ENCODE assay signal across 1 cellular context in the genomic region with DNA sequence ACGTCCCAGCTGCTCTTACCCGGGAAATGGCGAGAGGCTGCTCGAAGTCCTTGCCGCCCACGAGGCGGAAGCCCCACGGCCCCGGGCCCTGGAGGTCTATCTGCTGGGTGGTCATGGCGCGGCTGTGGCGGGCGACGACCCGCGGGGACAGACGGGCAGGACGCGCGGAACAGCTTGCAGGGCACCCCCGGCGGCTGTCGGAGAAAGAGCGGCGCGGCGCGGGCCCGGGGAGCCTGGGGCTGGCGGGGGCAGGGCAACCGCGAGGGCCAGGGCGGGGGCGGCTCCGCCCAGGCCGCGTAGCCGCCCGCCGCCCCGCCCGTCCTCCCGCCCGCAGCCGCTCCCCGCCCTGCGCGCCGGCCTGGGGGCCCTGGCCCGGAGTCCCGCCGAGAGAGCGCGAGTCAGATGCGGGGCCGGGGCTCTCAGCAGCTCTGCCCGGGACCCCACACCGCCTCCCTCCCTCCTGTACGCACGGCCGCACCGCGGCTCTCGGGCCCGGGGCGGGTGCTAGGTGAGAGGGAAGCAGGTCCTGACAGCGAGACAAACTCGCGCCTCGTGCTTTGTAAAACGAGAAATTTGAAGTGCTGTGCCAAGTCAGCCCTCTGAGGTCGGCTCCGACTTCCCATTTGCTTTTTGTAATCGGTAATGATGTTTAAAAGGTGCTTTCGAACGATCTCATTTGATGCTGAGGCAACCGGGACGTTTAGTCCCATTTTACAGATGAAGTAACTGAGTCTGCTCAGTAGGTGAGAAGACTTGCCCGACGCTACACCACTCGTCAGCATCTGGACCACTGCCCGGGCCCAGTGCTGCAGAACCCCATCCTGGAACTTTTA.
TF ChIP-seq lines count a peak whose summit lies in the region.

Gene PDLIM1 (minus strand): TSS at position 203 of the 833 bp plus-strand sequence. CDS start 88 bp downstream, at position 115.

TF ChIP-seq in K562, 482 proteins besides CTCF, POLR2A, EP300 and RAD21 (continued from another document and continues in another):
- peak; percentile 56 for TF ChIP-seq FIP1L1 (IDR thresholded peaks at IDR 0.05; ENCODE audit: low read depth, low read length, poor library complexity, severe bottlenecking)
- TF ChIP-seq, protein P1, sequence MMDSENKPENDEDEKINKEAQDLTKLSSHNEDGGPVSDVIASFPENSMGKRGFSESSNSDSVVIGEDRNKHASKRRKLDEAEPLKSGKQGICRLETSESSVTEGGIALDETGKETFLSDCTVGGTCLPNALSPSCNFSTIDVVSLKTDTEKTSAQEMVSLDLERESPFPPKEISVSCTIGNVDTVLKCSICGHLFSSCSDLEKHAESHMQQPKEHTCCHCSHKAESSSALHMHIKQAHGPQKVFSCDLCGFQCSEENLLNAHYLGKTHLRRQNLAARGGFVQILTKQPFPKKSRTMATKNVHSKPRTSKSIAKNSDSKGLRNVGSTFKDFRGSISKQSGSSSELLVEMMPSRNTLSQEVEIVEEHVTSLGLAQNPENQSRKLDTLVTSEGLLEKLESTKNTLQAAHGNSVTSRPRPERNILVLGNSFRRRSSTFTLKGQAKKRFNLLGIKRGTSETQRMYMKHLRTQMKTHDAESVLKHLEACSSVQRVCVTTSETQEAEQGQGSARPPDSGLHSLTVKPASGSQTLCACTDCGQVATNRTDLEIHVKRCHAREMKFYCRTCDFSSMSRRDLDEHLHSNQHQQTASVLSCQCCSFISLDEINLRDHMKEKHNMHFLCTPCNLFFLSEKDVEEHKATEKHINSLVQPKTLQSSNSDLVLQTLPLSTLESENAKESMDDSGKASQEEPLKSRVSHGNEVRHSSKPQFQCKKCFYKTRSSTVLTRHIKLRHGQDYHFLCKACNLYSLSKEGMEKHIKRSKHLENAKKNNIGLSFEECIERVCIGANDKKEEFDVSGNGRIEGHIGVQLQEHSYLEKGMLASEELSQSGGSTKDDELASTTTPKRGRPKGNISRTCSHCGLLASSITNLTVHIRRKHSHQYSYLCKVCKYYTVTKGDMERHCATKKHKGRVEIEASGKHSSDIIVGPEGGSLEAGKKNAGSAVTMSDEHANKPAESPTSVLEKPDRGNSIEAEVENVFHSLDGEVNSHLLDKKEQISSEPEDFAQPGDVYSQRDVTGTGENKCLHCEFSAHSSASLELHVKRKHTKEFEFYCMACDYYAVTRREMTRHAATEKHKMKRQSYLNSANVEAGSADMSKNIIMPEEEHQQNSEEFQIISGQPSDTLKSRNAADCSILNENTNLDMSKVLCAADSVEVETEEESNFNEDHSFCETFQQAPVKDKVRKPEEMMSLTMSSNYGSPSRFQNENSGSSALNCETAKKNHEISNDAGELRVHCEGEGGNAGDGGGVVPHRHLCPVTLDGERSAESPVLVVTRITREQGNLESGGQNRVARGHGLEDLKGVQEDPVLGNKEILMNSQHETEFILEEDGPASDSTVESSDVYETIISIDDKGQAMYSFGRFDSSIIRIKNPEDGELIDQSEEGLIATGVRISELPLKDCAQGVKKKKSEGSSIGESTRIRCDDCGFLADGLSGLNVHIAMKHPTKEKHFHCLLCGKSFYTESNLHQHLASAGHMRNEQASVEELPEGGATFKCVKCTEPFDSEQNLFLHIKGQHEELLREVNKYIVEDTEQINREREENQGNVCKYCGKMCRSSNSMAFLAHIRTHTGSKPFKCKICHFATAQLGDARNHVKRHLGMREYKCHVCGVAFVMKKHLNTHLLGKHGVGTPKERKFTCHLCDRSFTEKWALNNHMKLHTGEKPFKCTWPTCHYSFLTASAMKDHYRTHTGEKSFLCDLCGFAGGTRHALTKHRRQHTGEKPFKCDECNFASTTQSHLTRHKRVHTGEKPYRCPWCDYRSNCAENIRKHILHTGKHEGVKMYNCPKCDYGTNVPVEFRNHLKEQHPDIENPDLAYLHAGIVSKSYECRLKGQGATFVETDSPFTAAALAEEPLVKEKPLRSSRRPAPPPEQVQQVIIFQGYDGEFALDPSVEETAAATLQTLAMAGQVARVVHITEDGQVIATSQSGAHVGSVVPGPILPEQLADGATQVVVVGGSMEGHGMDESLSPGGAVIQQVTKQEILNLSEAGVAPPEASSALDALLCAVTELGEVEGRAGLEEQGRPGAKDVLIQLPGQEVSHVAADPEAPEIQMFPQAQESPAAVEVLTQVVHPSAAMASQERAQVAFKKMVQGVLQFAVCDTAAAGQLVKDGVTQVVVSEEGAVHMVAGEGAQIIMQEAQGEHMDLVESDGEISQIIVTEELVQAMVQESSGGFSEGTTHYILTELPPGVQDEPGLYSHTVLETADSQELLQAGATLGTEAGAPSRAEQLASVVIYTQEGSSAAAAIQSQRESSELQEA (IDR thresholded peaks at IDR 0.05; ENCODE audit: low read depth), result no peak
- no peak for TF ChIP-seq HMG20A (CRISPR knock-in tag; conservative IDR thresholded peaks at IDR 0.05)
- TF ChIP-seq NFYB (IDR thresholded peaks at IDR 0.05; ENCODE audit: extremely low read depth, insufficient read length), result no peak
- TF ChIP-seq, protein P2, sequence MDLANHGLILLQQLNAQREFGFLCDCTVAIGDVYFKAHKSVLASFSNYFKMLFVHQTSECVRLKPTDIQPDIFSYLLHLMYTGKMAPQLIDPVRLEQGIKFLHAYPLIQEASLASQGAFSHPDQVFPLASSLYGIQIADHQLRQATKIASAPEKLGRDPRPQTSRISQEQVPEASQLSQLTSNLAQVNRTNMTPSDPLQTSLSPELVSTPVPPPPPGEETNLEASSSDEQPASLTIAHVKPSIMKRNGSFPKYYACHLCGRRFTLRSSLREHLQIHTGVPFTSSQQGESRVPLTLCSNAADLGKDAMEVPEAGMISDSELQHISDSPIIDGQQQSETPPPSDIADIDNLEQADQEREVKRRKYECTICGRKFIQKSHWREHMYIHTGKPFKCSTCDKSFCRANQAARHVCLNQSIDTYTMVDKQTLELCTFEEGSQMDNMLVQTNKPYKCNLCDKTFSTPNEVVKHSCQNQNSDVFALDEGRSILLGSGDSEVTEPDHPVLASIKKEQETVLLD (IDR thresholded peaks at IDR 0.05), result no peak
- no peak for TF ChIP-seq MTA1 (IDR thresholded peaks at IDR 0.05; ENCODE audit: borderline replicate concordance)
- TF ChIP-seq ZNF282 (CRISPR knock-in tag; IDR thresholded peaks at IDR 0.05), result no peak
- TF ChIP-seq ZBTB12 (CRISPR knock-in tag; IDR thresholded peaks at IDR 0.05), result no peak
- TF ChIP-seq BHLHE40 (IDR thresholded peaks at IDR 0.05; ENCODE audit: low read length), result no peak
- TF ChIP-seq ETV6 (IDR thresholded peaks at IDR 0.05; ENCODE audit: borderline replicate concordance in 1 of 2, low read depth in 2 of 2, low read length in 1 of 2), result no peak
- no peak for TF ChIP-seq ETV6 (CRISPR knock-in tag; IDR thresholded peaks at IDR 0.05; ENCODE audit: borderline replicate concordance)
- no peak for TF ChIP-seq PRDM10 (IDR thresholded peaks at IDR 0.05; ENCODE audit: partially characterized antibody)
- TF ChIP-seq, protein P3, sequence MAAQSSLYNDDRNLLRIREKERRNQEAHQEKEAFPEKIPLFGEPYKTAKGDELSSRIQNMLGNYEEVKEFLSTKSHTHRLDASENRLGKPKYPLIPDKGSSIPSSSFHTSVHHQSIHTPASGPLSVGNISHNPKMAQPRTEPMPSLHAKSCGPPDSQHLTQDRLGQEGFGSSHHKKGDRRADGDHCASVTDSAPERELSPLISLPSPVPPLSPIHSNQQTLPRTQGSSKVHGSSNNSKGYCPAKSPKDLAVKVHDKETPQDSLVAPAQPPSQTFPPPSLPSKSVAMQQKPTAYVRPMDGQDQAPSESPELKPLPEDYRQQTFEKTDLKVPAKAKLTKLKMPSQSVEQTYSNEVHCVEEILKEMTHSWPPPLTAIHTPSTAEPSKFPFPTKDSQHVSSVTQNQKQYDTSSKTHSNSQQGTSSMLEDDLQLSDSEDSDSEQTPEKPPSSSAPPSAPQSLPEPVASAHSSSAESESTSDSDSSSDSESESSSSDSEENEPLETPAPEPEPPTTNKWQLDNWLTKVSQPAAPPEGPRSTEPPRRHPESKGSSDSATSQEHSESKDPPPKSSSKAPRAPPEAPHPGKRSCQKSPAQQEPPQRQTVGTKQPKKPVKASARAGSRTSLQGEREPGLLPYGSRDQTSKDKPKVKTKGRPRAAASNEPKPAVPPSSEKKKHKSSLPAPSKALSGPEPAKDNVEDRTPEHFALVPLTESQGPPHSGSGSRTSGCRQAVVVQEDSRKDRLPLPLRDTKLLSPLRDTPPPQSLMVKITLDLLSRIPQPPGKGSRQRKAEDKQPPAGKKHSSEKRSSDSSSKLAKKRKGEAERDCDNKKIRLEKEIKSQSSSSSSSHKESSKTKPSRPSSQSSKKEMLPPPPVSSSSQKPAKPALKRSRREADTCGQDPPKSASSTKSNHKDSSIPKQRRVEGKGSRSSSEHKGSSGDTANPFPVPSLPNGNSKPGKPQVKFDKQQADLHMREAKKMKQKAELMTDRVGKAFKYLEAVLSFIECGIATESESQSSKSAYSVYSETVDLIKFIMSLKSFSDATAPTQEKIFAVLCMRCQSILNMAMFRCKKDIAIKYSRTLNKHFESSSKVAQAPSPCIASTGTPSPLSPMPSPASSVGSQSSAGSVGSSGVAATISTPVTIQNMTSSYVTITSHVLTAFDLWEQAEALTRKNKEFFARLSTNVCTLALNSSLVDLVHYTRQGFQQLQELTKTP (IDR thresholded peaks at IDR 0.05; ENCODE audit: low read depth in 1 of 2, partially characterized antibody in 2 of 2), result no peak
- no peak for TF ChIP-seq SMAD1 (IDR thresholded peaks at IDR 0.05; ENCODE audit: low read depth, low read length, partially characterized antibody)
- TF ChIP-seq ESRRA (IDR thresholded peaks at IDR 0.05; ENCODE audit: borderline replicate concordance, low read depth), result no peak; the same call in 1 of the 2 replicates
- no peak for TF ChIP-seq SRSF1 (IDR thresholded peaks at IDR 0.05; ENCODE audit: low read depth, low read length)
